ENCODE assay signal across 22 cellular contexts in the genomic region with DNA sequence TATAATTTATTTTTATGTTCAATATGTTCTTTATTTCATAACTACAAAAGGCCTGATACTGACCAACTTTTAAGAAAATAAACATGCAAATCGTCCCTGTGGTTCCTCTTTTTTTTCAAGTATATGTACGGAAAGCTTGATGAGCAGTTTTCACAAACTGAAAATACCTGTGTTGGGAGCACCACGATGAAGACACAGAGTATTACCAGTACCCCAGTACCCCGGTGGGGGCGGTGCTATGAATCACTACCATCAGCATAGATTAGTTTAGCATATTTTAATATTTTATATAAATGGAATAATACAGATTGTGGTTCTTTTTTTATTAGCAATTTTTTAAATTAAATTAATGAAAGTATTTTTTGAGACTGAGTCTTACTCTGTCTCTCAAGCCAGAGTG. TPM values are rescaled to one million over a fixed set of nuclear protein-coding genes. Genes with fewer than 3 reads are reported as not detected.
"Had no signal": no experiment of that assay in that cellular context is flagged by ENCODE, and none has a peak within 500 bp of the region (broad histone marks: within the 10 kb centered on the region; RNA-seq: fewer than 3 reads in every experiment).

No MANE protein-coding gene starts in this region.

- H2AFZ ChIP-seq: neural progenitor cell had no signal

- H3K4me2 ChIP-seq: neural progenitor cell had no signal

- H3K27ac ChIP-seq: body of pancreas, foreskin keratinocyte, neural progenitor cell, spleen, WERI-Rb-1 had no signal

- H3K4me1 ChIP-seq: foreskin keratinocyte, spleen had no signal

- H3K27me3 ChIP-seq: body of pancreas, foreskin keratinocyte had no signal

- H3K9me3 ChIP-seq: body of pancreas, spleen had no signal

- H3K4me3 ChIP-seq: body of pancreas, neural progenitor cell, spleen had no signal

- ATAC-seq: activated CD8-positive, alpha-beta T cell treated with anti-CD3 and anti-CD28 coated beads, Interleukin-2, amount 10 ng/mL, durations not matched to agents 7 days and 5 days; activated naive CD8-positive, alpha-beta T cell treated with anti-CD3 and anti-CD28 coated beads, Interleukin-2, amount 50 U/mL, for 24 hours; body of pancreas; foreskin keratinocyte; SK-N-SH treated with all-trans-retinoic acid at 6 μM for 48 hours; stimulated activated naive CD8-positive, alpha-beta T cell treated with anti-CD3 and anti-CD28 coated beads, Interleukin-15, Interleukin-2, amounts not matched to agents 100 U/mL and 50 U/mL, for 24 hours had no signal

- H3K9ac ChIP-seq: neural progenitor cell had no signal

- H3K36me3 ChIP-seq: neural progenitor cell, spleen, WERI-Rb-1 had no signal

- DNase-seq: activated CD4-positive, alpha-beta T cell treated with anti-CD3 and anti-CD28 coated beads, Interleukin-2, amount 10 ng/mL, durations not matched to agents 7 days and 5 days; activated CD4-positive, CD25-positive, alpha-beta regulatory T cell treated with anti-CD3 and anti-CD28 coated beads, Interleukin-2, amount 50 U/mL, for 72 hours; activated CD8-positive, alpha-beta T cell treated with anti-CD3 and anti-CD28 coated beads, Interleukin-2, amount 10 ng/mL, durations not matched to agents 7 days and 5 days; activated gamma-delta T cell; activated naive CD4-positive, alpha-beta T cell treated with anti-CD3 and anti-CD28 coated beads, Interleukin-2, amount 50 U/mL, for 16 hours; activated naive CD8-positive, alpha-beta T cell treated with anti-CD3 and anti-CD28 coated beads, Interleukin-2, amount 50 U/mL, for 24 hours; body of pancreas; dermis blood vessel endothelial cell; effector CD8-positive, alpha-beta T cell; hypothalamus; naive B cell; retina; spleen; stimulated activated CD4-positive, alpha-beta T cell treated with anti-CD3 and anti-CD28 coated beads, Interleukin-4, amount 100 ng/mL, for 24 hours; stimulated activated naive CD8-positive, alpha-beta T cell treated with anti-CD3 and anti-CD28 coated beads, Interleukin-15, Interleukin-2, amounts not matched to agents 100 U/mL and 50 U/mL, for 24 hours; substantia nigra; T-helper 1 cell; trophoblast cell; WERI-Rb-1 had no signal

RNA-seq across cellular contexts. Expression of a gene that starts 7.0 kb away (rescaled TPM):
- total RNA-seq: dermis blood vessel endothelial cell had no signal
